1 cellular context compared by ENCODE assay signal in genomic region chr9:124110307-124110915, GRCh38.
A peak's percentile ranks its signal among the peaks of the same experiment; 100 is the strongest.
TF ChIP-seq lines count a peak whose summit lies in the region.

No MANE protein-coding gene starts in this region.

TF ChIP-seq in GM12878, 131 proteins besides CTCF, POLR2A, EP300 and RAD21 (continued from another document):
- TF ChIP-seq REST (IDR thresholded peaks at IDR 0.05; ENCODE audit: low read depth, low read length) (peak; percentile 100), PAX8 (IDR thresholded peaks at IDR 0.05) (no peak), SIX5 (IDR thresholded peaks at IDR 0.05; ENCODE audit: low read depth, low read length, severe bottlenecking) (no peak), ZNF622 (IDR thresholded peaks at IDR 0.05) (no peak), HDAC2 (IDR thresholded peaks at IDR 0.05) (peak; percentile 94; the same call in 1 of the 2 replicates), SKIL (IDR thresholded peaks at IDR 0.05; ENCODE audit: low read depth, poor library complexity, severe bottlenecking) (no peak), SREBF1 (IDR thresholded peaks at IDR 0.05; ENCODE audit: low read length) (peak; percentile 99), FOXM1 (IDR thresholded peaks at IDR 0.05; ENCODE audit: low read depth, low read length) (no peak), TAF1 (IDR thresholded peaks at IDR 0.05; ENCODE audit: borderline replicate concordance, low read depth, low read length) (no peak), FOXK2 (IDR thresholded peaks at IDR 0.05) (no peak), HSF1 (IDR thresholded peaks at IDR 0.05; ENCODE audit: low read depth, low read length) (no peak), SMARCA5 (IDR thresholded peaks at IDR 0.05) (no peak), ASH2L (IDR thresholded peaks at IDR 0.05; ENCODE audit: borderline replicate concordance, low read depth) (no peak), PBX3 (IDR thresholded peaks at IDR 0.05; ENCODE audit: insufficient replicate concordance, low read depth, low read length) (no peak), RCOR1 (conservative IDR thresholded peaks at IDR 0.05; ENCODE audit: low read depth, low read length) (peak; percentile 99), BACH1 (IDR thresholded peaks at IDR 0.05; ENCODE audit: borderline replicate concordance) (no peak), ZBTB4 (CRISPR knock-in tag; IDR thresholded peaks at IDR 0.05) (no peak), NFXL1 (IDR thresholded peaks at IDR 0.05; ENCODE audit: borderline replicate concordance) (no peak), SP1 (IDR thresholded peaks at IDR 0.05; ENCODE audit: low read depth, low read length) (no peak), ZNF274 (IDR thresholded peaks at IDR 0.05; ENCODE audit: insufficient read depth, insufficient read length) (no peak), GATAD2B (conservative IDR thresholded peaks at IDR 0.05; ENCODE audit: low read depth) (no peak), MTA3 (IDR thresholded peaks at IDR 0.05; ENCODE audit: borderline replicate concordance, low read length) (no peak), PKNOX1 (IDR thresholded peaks at IDR 0.05) (no peak), NRF1 (conservative IDR thresholded peaks at IDR 0.05; ENCODE audit: low read depth, low read length) (no peak), CBFB (IDR thresholded peaks at IDR 0.05; ENCODE audit: low read depth) (no peak), TCF12 (IDR thresholded peaks at IDR 0.05; ENCODE audit: low read depth, low read length) (no peak), ELK1 (IDR thresholded peaks at IDR 0.05; ENCODE audit: low read depth, low read length) (no peak), FOS (IDR thresholded peaks at IDR 0.05; ENCODE audit: borderline replicate concordance, extremely low read depth, insufficient read length) (no peak), BCL11A (IDR thresholded peaks at IDR 0.05; ENCODE audit: low read depth, low read length) (no peak), WRNIP1 (IDR thresholded peaks at IDR 0.05; ENCODE audit: borderline replicate concordance, low read depth, low read length) (no peak), EGR1 (IDR thresholded peaks at IDR 0.05; ENCODE audit: borderline replicate concordance in 1 of 2, low read depth in 2 of 2, low read length in 2 of 2) (no peak), LARP7 (IDR thresholded peaks at IDR 0.05) (no peak)
TF ChIP-seq in GM12878: peak in this region for 13.
